In the genomic region with DNA sequence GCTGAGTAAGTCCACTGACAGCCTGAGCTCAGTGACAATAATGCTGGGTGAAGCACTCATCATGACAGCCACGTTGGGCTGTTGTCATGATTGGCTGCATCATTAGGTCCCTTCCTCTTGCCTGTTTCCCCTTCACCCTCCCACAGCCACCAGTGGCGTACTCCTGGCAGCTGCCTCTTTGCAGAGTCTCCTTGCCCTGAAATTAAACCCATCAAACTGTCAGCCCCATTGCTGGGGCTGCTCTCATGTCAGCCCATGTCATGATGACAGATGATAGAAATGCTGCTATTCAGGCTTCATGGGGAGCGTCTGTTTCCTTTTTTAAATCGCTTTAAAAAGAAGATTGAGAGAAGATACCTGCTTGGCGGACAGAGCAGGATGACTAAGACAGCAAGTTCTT, we compare ENCODE assay signal across 16 cellular contexts.
"Had no signal": no experiment of that assay in that cellular context is flagged by ENCODE, and none has a peak within 500 bp of the region (broad histone marks: within the 10 kb centered on the region; RNA-seq: fewer than 3 reads in every experiment).

No MANE protein-coding gene starts in this region.

- H3K4me1 ChIP-seq: ascending aorta, foreskin keratinocyte, right lobe of liver, testis, upper lobe of right lung had no signal

- H3K36me3 ChIP-seq: ascending aorta, right lobe of liver, upper lobe of right lung had no signal

- DNase-seq: activated CD4-positive, alpha-beta T cell treated with anti-CD3 and anti-CD28 coated beads for 1 hour; activated CD8-positive, alpha-beta memory T cell treated with anti-CD3 and anti-CD28 coated beads for 24 hours; activated effector memory CD4-positive, alpha-beta T cell treated with anti-CD3 and anti-CD28 coated beads, Interleukin-2, amount 50 U/mL, for 16 hours; activated naive CD4-positive, alpha-beta T cell treated with anti-CD3 and anti-CD28 coated beads, Interleukin-2, amount 50 U/mL, for 16 hours; activated T-cell treated with anti-CD3 and anti-CD28 coated beads, Interleukin-2, amount 50 U/mL, for 72 hours; foreskin keratinocyte; glutamatergic neuron; hippocampal formation; right lobe of liver; small intestine; stimulated activated CD4-positive, alpha-beta T cell treated with anti-CD3 and anti-CD28 coated beads, Interleukin-4, amount 100 ng/mL, for 4 hours; T-helper 2 cell; testis; upper lobe of right lung had no signal

- H3K27me3 ChIP-seq: ascending aorta, right lobe of liver, testis, upper lobe of right lung had no signal

- H3K9me3 ChIP-seq: ascending aorta, right lobe of liver, testis, upper lobe of right lung had no signal

- H3K4me3 ChIP-seq: ascending aorta, right lobe of liver, testis, upper lobe of right lung had no signal

- H3K27ac ChIP-seq: ascending aorta, foreskin keratinocyte, right lobe of liver, testis, upper lobe of right lung, VCaP had no signal
